In genomic region chr2:11869423-11869991, GRCh38 we compare ENCODE assay signal across 14 cellular contexts.
"Had no signal": no experiment of that assay in that cellular context is flagged by ENCODE, and none has a peak within 500 bp of the region (broad histone marks: within the 10 kb centered on the region; RNA-seq: fewer than 3 reads in every experiment).

No MANE protein-coding gene starts in this region.

- H3K9ac ChIP-seq: SK-N-SH had no signal

- ATAC-seq: activated T-cell treated with anti-CD3 and anti-CD28 coated beads, Interleukin-2, amount 50 U/mL, for 72 hours; esophagus mucosa; stimulated activated memory B cell treated with anti-CD40 and anti-IgM and Interleukin-4, amounts not matched to agents 10 μg/mL and 1 μg/mL and 100 μg/mL, for 72 hours; T-cell had no signal

- H3K27ac Mint-ChIP-seq: activated T-cell treated with anti-CD3 and anti-CD28 coated beads, Interleukin-2, amount 50 U/mL, for 72 hours; nephron progenitor cell; stimulated activated memory B cell treated with anti-CD40 and anti-IgM and Interleukin-4, amounts not matched to agents 10 μg/mL and 1 μg/mL and 100 μg/mL, for 72 hours; T-cell had no signal

- FAIRE-seq: astrocyte, bronchial epithelial cell, islet of Langerhans had no signal

- H3K27me3 Mint-ChIP-seq: stimulated activated memory B cell treated with anti-CD40 and anti-IgM and Interleukin-4, amounts not matched to agents 10 μg/mL and 1 μg/mL and 100 μg/mL, for 72 hours; T-cell had no signal

- H3K4me3 Mint-ChIP-seq: activated T-cell treated with anti-CD3 and anti-CD28 coated beads, Interleukin-2, amount 50 U/mL, for 72 hours; nephron progenitor cell; stimulated activated memory B cell treated with anti-CD40 and anti-IgM and Interleukin-4, amounts not matched to agents 10 μg/mL and 1 μg/mL and 100 μg/mL, for 72 hours; T-cell had no signal

- H3K36me3 Mint-ChIP-seq: stimulated activated memory B cell treated with anti-CD40 and anti-IgM and Interleukin-4, amounts not matched to agents 10 μg/mL and 1 μg/mL and 100 μg/mL, for 72 hours; T-cell had no signal

- H3K9me3 ChIP-seq: SK-N-SH had no signal

- DNase-seq: activated CD4-positive, alpha-beta T cell treated with anti-CD3 and anti-CD28 coated beads for 1 hour; activated CD4-positive, alpha-beta T cell treated with anti-CD3 and anti-CD28 coated beads, Interleukin-2, amount 50 U/mL, for 4 hours; activated naive CD4-positive, alpha-beta T cell treated with anti-CD3 and anti-CD28 coated beads, Interleukin-2, amount 50 U/mL, for 16 hours; activated T-cell treated with anti-CD3 and anti-CD28 coated beads, Interleukin-2, amount 50 U/mL, for 72 hours; nephron progenitor cell; SK-N-SH; stimulated activated CD4-positive, alpha-beta T cell treated with anti-CD3 and anti-CD28 coated beads, Interleukin-2, amount 100 ng/mL, for 48 hours; T-cell; T1000 had no signal

- H3K9me3 Mint-ChIP-seq: activated T-cell treated with anti-CD3 and anti-CD28 coated beads, Interleukin-2, amount 50 U/mL, for 72 hours; stimulated activated memory B cell treated with anti-CD40 and anti-IgM and Interleukin-4, amounts not matched to agents 10 μg/mL and 1 μg/mL and 100 μg/mL, for 72 hours; T-cell had no signal

- H3K4me2 ChIP-seq: SK-N-SH had no signal
